Comparison of ENCODE assay signal across 29 cellular contexts in the genomic region with DNA sequence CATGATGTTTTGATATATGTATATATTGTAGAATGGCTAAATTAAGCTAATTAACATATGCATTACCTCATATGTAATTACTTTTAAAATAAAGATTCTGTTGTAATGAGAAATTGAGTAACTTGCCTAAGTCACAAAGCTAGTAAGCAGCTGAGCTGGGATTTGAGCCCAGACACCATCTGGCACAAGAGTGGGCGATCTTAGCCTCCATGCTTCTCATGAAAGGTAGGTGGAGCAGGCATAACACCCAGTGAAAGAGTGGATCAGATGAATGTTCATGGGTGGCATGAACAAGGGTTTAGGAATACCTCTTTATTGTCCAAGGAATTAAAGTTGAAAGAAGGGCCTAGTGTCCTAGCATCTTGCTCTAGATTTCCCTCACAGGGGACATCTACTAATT.
"Had no signal": no experiment of that assay in that cellular context is flagged by ENCODE, and none has a peak within 500 bp of the region (broad histone marks: within the 10 kb centered on the region; RNA-seq: fewer than 3 reads in every experiment).

No MANE protein-coding gene starts in this region.

- DNase-seq: activated CD4-positive, alpha-beta T cell treated with anti-CD3 and anti-CD28 coated beads, Interleukin-2, amount 10 ng/mL, durations not matched to agents 24 days and 14 days; activated CD4-positive, alpha-beta T cell treated with anti-CD3 and anti-CD28 coated beads, Interleukin-2, amount 50 U/mL, for 4 hours; activated CD8-positive, alpha-beta T cell treated with anti-CD3 and anti-CD28 coated beads for 36 hours; activated effector memory CD4-positive, alpha-beta T cell treated with anti-CD3 and anti-CD28 coated beads, Interleukin-2, amount 50 U/mL, for 16 hours; activated naive CD4-positive, alpha-beta T cell; activated naive CD4-positive, alpha-beta T cell treated with anti-CD3 and anti-CD28 coated beads, Interleukin-2, amount 50 U/mL, for 16 hours; activated naive CD8-positive, alpha-beta T cell treated with anti-CD3 and anti-CD28 coated beads for 36 hours; activated T-cell treated with anti-CD3 and anti-CD28 coated beads, Interleukin-2, amount 50 U/mL, for 1 hour; activated T-cell treated with anti-CD3 and anti-CD28 coated beads, Interleukin-2, amount 50 U/mL, for 72 hours; amniotic stem cell; aorta; brain microvascular endothelial cell; Karpas-422; KBM-7; NCI-H1048; NCI-H1105 treated with DMSO at 0.1 percent for 48 hours; NCI-H1436; NCI-H1694; NCI-H1930; NCI-H2107; NCI-H510A; NCI-H526; NCI-H774; SHP77; SJCRH30; T1000 had no signal

- H3K27ac ChIP-seq: brain microvascular endothelial cell, SJCRH30, SK-N-MC had no signal

- ATAC-seq: activated CD8-positive, alpha-beta T cell treated with anti-CD3 and anti-CD28 coated beads for 36 hours; activated T-cell treated with anti-CD3 and anti-CD28 coated beads, Interleukin-2, amount 50 U/mL, for 72 hours; activated T-helper 17 cell treated with anti-CD3 and anti-CD28 coated beads, Interleukin-2, amount 50 U/mL, for 72 hours; Panc1 had no signal

- H3K4me3 ChIP-seq: SJCRH30, SK-N-MC had no signal

- H3K27me3 ChIP-seq: brain microvascular endothelial cell, SJCRH30 had no signal
